16 cellular contexts compared by ENCODE assay signal in the genomic region with DNA sequence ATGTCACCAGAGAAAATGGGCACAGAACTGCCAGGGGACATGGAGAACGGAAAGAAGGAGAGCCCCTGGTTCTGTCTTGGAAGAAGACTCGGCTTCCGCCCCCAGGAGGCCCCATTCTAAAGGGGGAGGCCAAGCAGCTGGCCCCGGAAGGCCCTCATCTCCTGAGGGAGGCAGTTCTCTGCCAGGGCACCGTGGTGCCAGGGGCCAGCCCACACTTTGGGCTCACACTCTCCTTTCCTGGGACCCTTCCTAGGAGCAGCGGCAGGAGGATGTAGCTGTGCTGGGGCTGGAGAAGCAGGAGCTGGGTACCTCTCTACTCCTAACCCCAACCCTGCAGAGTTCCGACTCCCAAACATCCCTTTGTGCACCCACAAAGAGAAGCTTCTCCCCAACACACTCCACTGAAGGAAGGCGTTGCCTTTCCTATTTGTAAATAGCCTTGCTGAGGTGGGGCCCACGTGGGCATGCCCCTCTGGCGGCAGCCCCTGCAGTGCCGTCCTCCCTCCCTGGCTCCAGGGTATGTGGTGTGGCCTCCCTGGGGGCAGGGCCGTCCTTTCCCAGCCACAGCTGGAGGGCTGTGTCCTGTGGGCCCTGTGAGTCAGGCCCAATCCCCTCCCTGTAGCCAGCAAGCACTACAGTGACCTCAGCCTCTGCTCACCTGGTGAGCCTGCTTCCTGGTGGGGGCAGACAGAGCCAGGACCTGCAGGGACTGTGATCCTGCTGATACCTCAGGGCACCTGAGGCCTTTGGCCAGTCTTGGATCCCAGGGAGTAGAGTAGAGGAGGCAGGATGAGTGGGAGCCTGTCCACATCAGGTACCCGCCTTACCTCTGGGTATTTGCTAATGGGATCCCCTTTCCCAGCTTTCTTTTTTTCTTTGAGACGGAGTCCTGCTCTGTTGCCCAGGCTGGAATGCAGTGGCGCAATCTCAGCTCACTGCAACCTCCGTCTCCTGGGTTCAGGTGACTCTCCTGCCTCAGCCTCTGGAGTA. TPM values are rescaled to one million over a fixed set of nuclear protein-coding genes. Genes with fewer than 3 reads are reported as not detected.
DNase-seq lines count a peak whose midpoint lies in the region; TF ChIP-seq lines count a peak whose summit lies in the region.
"Had no signal": no experiment of that assay in that cellular context is flagged by ENCODE, and none has a peak within 500 bp of the region (broad histone marks: within the 10 kb centered on the region; RNA-seq: fewer than 3 reads in every experiment).

No MANE protein-coding gene starts in this region.

- H3K4me3 Mint-ChIP-seq in Caco-2 (ENCODE audit: unreplicated experiment) (no peak overlapping the region), neural progenitor cell (no peak overlapping the region)
- H3K4me3 Mint-ChIP-seq: activated CD4-positive, alpha-beta memory T cell treated with anti-CD3 and anti-CD28 coated beads, Interleukin-2, amount 10 ng/mL, durations not matched to agents 7 days and 5 days; activated naive CD4-positive, alpha-beta T cell treated with anti-CD3 and anti-CD28 coated beads, Interleukin-2, amount 10 ng/mL, durations not matched to agents 7 days and 5 days; memory B cell; T-cell had no signal

- no peak overlapping the region for H3K9ac ChIP-seq in neural progenitor cell

- H3K36me3 ChIP-seq in Caco-2 (ENCODE audit: control insufficient read depth, insufficient read depth, low read length) (no peaks in the 10 kb centered on the region), neural progenitor cell (no peaks in the 10 kb centered on the region)

- no peak for TF ChIP-seq EP300 in Ishikawa (IDR thresholded peaks at IDR 0.05; ENCODE audit: borderline replicate concordance)

- no peaks in the 10 kb centered on the region for H4K20me1 ChIP-seq in neural progenitor cell (ENCODE audit: low read depth)

- POLR2A ChIA-PET in Caco-2 (lab: Charles Lee) = interaction anchor here (0.8 kb wide), 1 partner anchor 21 kb away, joined by 3 read pairs; no protein-coding TSS in a partner anchor

- no peaks in the 10 kb centered on the region for H3K27me3 Mint-ChIP-seq in Caco-2 (ENCODE audit: insufficient read depth, unreplicated experiment)
- peaks cover 9% of the 10 kb centered on the region for H3K27me3 Mint-ChIP-seq in neural progenitor cell (ENCODE audit: insufficient read depth, low read depth)
- H3K27me3 Mint-ChIP-seq: activated CD4-positive, alpha-beta memory T cell treated with anti-CD3 and anti-CD28 coated beads, Interleukin-2, amount 10 ng/mL, durations not matched to agents 7 days and 5 days; activated naive CD4-positive, alpha-beta T cell treated with anti-CD3 and anti-CD28 coated beads, Interleukin-2, amount 10 ng/mL, durations not matched to agents 7 days and 5 days; memory B cell; T-cell had no signal

- intact Hi-C loops in Caco-2 (cut with micrococcal nuclease; ENCODE audit: unreplicated experiment) = loop anchor here (1.0 kb wide), 1 partner anchor 21 kb away; no protein-coding TSS in a partner anchor

- peak; percentile 28 for TF ChIP-seq RAD21 in Ishikawa (IDR thresholded peaks at IDR 0.05; ENCODE audit: low read depth)

- H3F3A ChIP-seq in neural progenitor cell (ENCODE audit: low read depth) = no peaks in the 10 kb centered on the region

- H3K27ac Mint-ChIP-seq in Caco-2 (ENCODE audit: unreplicated experiment) (peak overlapping the region; percentile 76), neural progenitor cell (no peak overlapping the region)
- H3K27ac Mint-ChIP-seq: activated CD4-positive, alpha-beta memory T cell treated with anti-CD3 and anti-CD28 coated beads, Interleukin-2, amount 10 ng/mL, durations not matched to agents 7 days and 5 days; activated naive CD4-positive, alpha-beta T cell treated with anti-CD3 and anti-CD28 coated beads, Interleukin-2, amount 10 ng/mL, durations not matched to agents 7 days and 5 days; memory B cell had no signal

- peak; percentile 84 to 91 for DNase-seq in Caco-2
- DNase-seq in epithelial cell of esophagus (ENCODE audit: low read depth) = peak; percentile 87
- no peak for DNase-seq in neural progenitor cell (ENCODE audit: low spot score)
- no peak for DNase-seq in GF-D8 (lab: John Stamatoyannopoulos, UW)
- DNase-seq in mesenteric fat pad (ENCODE audit: low spot score) = no peak
- DNase-seq in coronary artery (ENCODE audit: low spot score) = no peak
- DNase-seq in NCI-H526 (lab: John Stamatoyannopoulos, UW) = no peak
- DNase-seq: activated CD4-positive, alpha-beta memory T cell treated with anti-CD3 and anti-CD28 coated beads, Interleukin-2, amount 10 ng/mL, durations not matched to agents 7 days and 5 days; activated naive CD4-positive, alpha-beta T cell treated with anti-CD3 and anti-CD28 coated beads, Interleukin-2, amount 10 ng/mL, durations not matched to agents 7 days and 5 days; AML-193; GOT3; MV-4-11; substantia nigra; T-cell had no signal

- H3K4me1 Mint-ChIP-seq in Caco-2 (ENCODE audit: low read depth, unreplicated experiment) (peaks cover 37% of the 10 kb centered on the region), neural progenitor cell (peaks cover 19% of the 10 kb centered on the region)

- H3K4me1 ChIP-seq in Caco-2 = peaks cover 54% of the 10 kb centered on the region
- H3K4me1 ChIP-seq in neural progenitor cell = peaks cover 5% of the 10 kb centered on the region

- TF ChIP-seq CTCF in Caco-2 (IDR thresholded peaks at IDR 0.05; ENCODE audit: insufficient read depth in 1 of 2, low read depth in 1 of 2, low read length in 1 of 2, severe bottlenecking in 1 of 2, unreplicated experiment in 1 of 2) (peak in 1 of 2 experiments; percentile 4), epithelial cell of esophagus (IDR thresholded peaks at IDR 0.05; ENCODE audit: insufficient read depth, low read depth, low read length, missing control alignments) (no peak), neural progenitor cell (IDR thresholded peaks at IDR 0.05) (no peak), coronary artery (IDR thresholded peaks at IDR 0.05) (no peak)

- no TSS peak for BruUV-seq in Caco-2 (replicated peaks; lab: Mats Ljungman, UMichigan)

- CTCF ChIA-PET in Caco-2 (lab: Charles Lee) = interaction anchor here (1.1 to 1.2 kb wide), 2 partner anchors 20 to 50 kb away, joined by 4 to 8 read pairs; no protein-coding TSS in a partner anchor

- H2AFZ ChIP-seq in neural progenitor cell (replicated peaks) = peak overlapping the region; percentile 13

- no peak overlapping the region for H3K4me2 ChIP-seq in neural progenitor cell

- no peak overlapping the region for H3K27ac ChIP-seq in neural progenitor cell
- H3K27ac ChIP-seq in coronary artery = no peak overlapping the region

- H3K9me3 ChIP-seq in Caco-2 = no peaks in the 10 kb centered on the region
- no peaks in the 10 kb centered on the region for H3K9me3 ChIP-seq in neural progenitor cell (ENCODE audit: low read depth)

- H3K27me3 ChIP-seq in Caco-2 (replicated peaks; ENCODE audit: control insufficient read depth, insufficient read depth, low read length) (no peaks in the 10 kb centered on the region), neural progenitor cell (no peaks in the 10 kb centered on the region)

- H3K36me3 Mint-ChIP-seq in Caco-2 (ENCODE audit: insufficient read depth, unreplicated experiment) = peaks cover 15% of the 10 kb centered on the region
- H3K36me3 Mint-ChIP-seq in neural progenitor cell = no peaks in the 10 kb centered on the region
- H3K36me3 Mint-ChIP-seq: T-cell had no signal

- H3K4me3 ChIP-seq in Caco-2 (ENCODE audit: low read depth, low read length) (no peak overlapping the region), epithelial cell of esophagus (ENCODE audit: low read length) (no peak overlapping the region), neural progenitor cell (no peak overlapping the region), coronary artery (no peak overlapping the region)

- no peaks in the 10 kb centered on the region for H3K9me3 Mint-ChIP-seq in Caco-2 (ENCODE audit: unreplicated experiment)
- H3K9me3 Mint-ChIP-seq in neural progenitor cell = no peaks in the 10 kb centered on the region
- H3K9me3 Mint-ChIP-seq: activated CD4-positive, alpha-beta memory T cell treated with anti-CD3 and anti-CD28 coated beads, Interleukin-2, amount 10 ng/mL, durations not matched to agents 7 days and 5 days; activated naive CD4-positive, alpha-beta T cell treated with anti-CD3 and anti-CD28 coated beads, Interleukin-2, amount 10 ng/mL, durations not matched to agents 7 days and 5 days had no signal

- H3K79me2 ChIP-seq in neural progenitor cell (ENCODE audit: low read depth) = no peaks in the 10 kb centered on the region

TF ChIP-seq in Ishikawa, 13 proteins besides CTCF, POLR2A, EP300 and RAD21 (continues in another document):
- TF ChIP-seq TAF1 (IDR thresholded peaks at IDR 0.05; ENCODE audit: low read depth) (no peak; the same call in 1 of the 2 replicates), ZBTB7A (IDR thresholded peaks at IDR 0.05; ENCODE audit: low read depth) (peak; percentile 76), MAX (IDR thresholded peaks at IDR 0.05) (peak; percentile 60), CREB1 (IDR thresholded peaks at IDR 0.05; ENCODE audit: low read depth) (no peak), FOXM1 (IDR thresholded peaks at IDR 0.05; ENCODE audit: borderline replicate concordance, low read depth) (no peak), NFIC (IDR thresholded peaks at IDR 0.05) (no peak; the same call in 1 of the 2 replicates), YY1 (IDR thresholded peaks at IDR 0.05; ENCODE audit: low read depth) (no peak), CEBPB (IDR thresholded peaks at IDR 0.05) (peak; percentile 91)
- TF ChIP-seq, protein P1, sequence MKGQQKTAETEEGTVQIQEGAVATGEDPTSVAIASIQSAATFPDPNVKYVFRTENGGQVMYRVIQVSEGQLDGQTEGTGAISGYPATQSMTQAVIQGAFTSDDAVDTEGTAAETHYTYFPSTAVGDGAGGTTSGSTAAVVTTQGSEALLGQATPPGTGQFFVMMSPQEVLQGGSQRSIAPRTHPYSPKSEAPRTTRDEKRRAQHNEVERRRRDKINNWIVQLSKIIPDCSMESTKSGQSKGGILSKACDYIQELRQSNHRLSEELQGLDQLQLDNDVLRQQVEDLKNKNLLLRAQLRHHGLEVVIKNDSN (IDR thresholded peaks at IDR 0.05) = peak; percentile 47

RNA-seq across cellular contexts. Expression of gene ZFP36L2, which starts 26.6 kb away (rescaled TPM):
- total RNA-seq in Caco-2 (2022) (225 and 237 TPM in 2 replicates), neural progenitor cell (ENCODE audit: low replicate concordance) (13.8 and 15.1 TPM in 2 replicates), mesenteric fat pad (237 TPM)

Comparison
In these comparisons a context has a peak if more than half of its experiments do, and no peak if none do; other contexts are left out.
1. DNase-seq: peak in Caco-2 (2 of 2) and epithelial cell of esophagus (single experiment); none in neural progenitor cell (single experiment), GF-D8 (single experiment), mesenteric fat pad (single experiment), coronary artery (single experiment) and NCI-H526 (0 of 2).
2. RNA of gene ZFP36L2, which starts 26.6 kb away (total RNA-seq): 237 TPM in mesenteric fat pad (single experiment) and 225 to 237 TPM in Caco-2; 13.8 to 15.1 TPM in neural progenitor cell; every median in the first group is over 10 times any median in the second.